In genomic region chr6:156816505-156816904, GRCh38 we compare ENCODE assay signal across 12 cellular contexts. TPM values are rescaled to one million over a fixed set of nuclear protein-coding genes. Genes with fewer than 3 reads are reported as not detected.
DNase-seq lines count a peak whose midpoint lies in the region; ATAC-seq and TF ChIP-seq lines count a peak whose summit lies in the region.
"Had no signal": no experiment of that assay in that cellular context is flagged by ENCODE, and none has a peak within 500 bp of the region (broad histone marks: within the 10 kb centered on the region; RNA-seq: fewer than 3 reads in every experiment).

No MANE protein-coding gene starts in this region.

- ATAC-seq in natural killer cell (peak; percentile 42 to 48 (median 45)), HG02623 (IDR thresholded peaks at IDR 0.05; ENCODE audit: unreplicated experiment) (no peak)

- in situ Hi-C loops in brain microvascular endothelial cell (cut with HindIII; ENCODE audit: low pct_ligation_motif_present, low sequenced_read_pairs) = no loop called here

- H3K27me3 Mint-ChIP-seq in natural killer cell (ENCODE audit: low read depth in 2 of 2) = no peaks in the 10 kb centered on the region

- H3K27ac ChIP-seq in BLaER1 treated with 17β-estradiol and CSF1 and Interleukin-3, amounts not matched to agents 10 nM and 100 nM = no peak overlapping the region
- H3K27ac ChIP-seq in brain microvascular endothelial cell = no peak overlapping the region

- H3K4me2 ChIP-seq in BLaER1 treated with 17β-estradiol and CSF1 and Interleukin-3, amounts not matched to agents 10 nM and 100 nM = peak overlapping the region in 9 of 11 experiments; percentile 6 to 43 (median 18); a peak in 8 of 22 replicates

- H3K4me3 Mint-ChIP-seq in natural killer cell = no peak overlapping the region
- H3K4me3 Mint-ChIP-seq: HFFc6 had no signal

- peaks cover 0 to 28% (median 12%) of the 10 kb centered on the region in 11 experiments; a peak in 17 of 22 replicates for H3K36me3 ChIP-seq in BLaER1 treated with 17β-estradiol and CSF1 and Interleukin-3, amounts not matched to agents 10 nM and 100 nM
- H3K36me3 ChIP-seq in brain microvascular endothelial cell (replicated peaks) = no peaks in the 10 kb centered on the region

- no peak for TF ChIP-seq CTCF in natural killer cell (IDR thresholded peaks at IDR 0.05)
- no peak for TF ChIP-seq CTCF in brain microvascular endothelial cell (IDR thresholded peaks at IDR 0.05; ENCODE audit: low read depth, low read length, missing control alignments)

- no peak overlapping the region for H3K27ac Mint-ChIP-seq in natural killer cell
- H3K27ac Mint-ChIP-seq: HFFc6 had no signal

- peaks cover 64 to 82% of the 10 kb centered on the region in 2 donors for H3K4me1 Mint-ChIP-seq in natural killer cell

- peak; percentile 21 for DNase-seq in NCI-H69 (lab: John Stamatoyannopoulos, UW)
- peak; percentile 57 for DNase-seq in foreskin melanocyte
- no peak for DNase-seq in natural killer cell
- DNase-seq in brain microvascular endothelial cell = no peak
- no peak for DNase-seq in NAMALWA (ENCODE audit: low spot score)
- DNase-seq in effector CD4-positive, alpha-beta T cell = no peak
- DNase-seq: activated CD4-positive, CD25-positive, alpha-beta regulatory T cell; HFFc6; NCI-H1930; RPMI8226 had no signal

- intact Hi-C loops in natural killer cell (cut with micrococcal nuclease) = no loop called here

- no peaks in the 10 kb centered on the region for H3K9me3 ChIP-seq in BLaER1 treated with 17β-estradiol and CSF1 and Interleukin-3, amounts not matched to agents 10 nM and 100 nM (replicated peaks in 1 of 11)

- H3K4me1 ChIP-seq in BLaER1 treated with 17β-estradiol and CSF1 and Interleukin-3, amounts not matched to agents 10 nM and 100 nM = peaks cover 10 to 30% (median 19%) of the 10 kb centered on the region in 10 experiments; a peak in 18 of 20 replicates

- no peaks in the 10 kb centered on the region for H3K36me3 Mint-ChIP-seq in natural killer cell

- no peak overlapping the region for H3K4me3 ChIP-seq in BLaER1 treated with 17β-estradiol and CSF1 and Interleukin-3, amounts not matched to agents 10 nM and 100 nM
- no peak overlapping the region for H3K4me3 ChIP-seq in brain microvascular endothelial cell (ENCODE audit: low read depth, low read length)

- H3K27me3 ChIP-seq in BLaER1 treated with 17β-estradiol and CSF1 and Interleukin-3, amounts not matched to agents 10 nM and 100 nM = no peaks in the 10 kb centered on the region
- no peaks in the 10 kb centered on the region for H3K27me3 ChIP-seq in brain microvascular endothelial cell (replicated peaks)

- H3K9ac ChIP-seq in BLaER1 treated with 17β-estradiol and CSF1 and Interleukin-3, amounts not matched to agents 10 nM and 100 nM = no peak overlapping the region

- H3K9me3 Mint-ChIP-seq in natural killer cell = no peaks in the 10 kb centered on the region
- H3K9me3 Mint-ChIP-seq: HFFc6 had no signal

- peaks cover 57 to 100% (median 98%) of the 10 kb centered on the region in 11 experiments for H4K20me1 ChIP-seq in BLaER1 treated with 17β-estradiol and CSF1 and Interleukin-3, amounts not matched to agents 10 nM and 100 nM

RNA-seq across cellular contexts. Expression of gene ARID1B, which starts 39.3 kb away (rescaled TPM):
- 100 to 1,000 TPM; 180 to 201 (median 189) TPM for total RNA-seq in natural killer cell

Comparison
In these comparisons a context has a peak if more than half of its experiments do, and no peak if none do; other contexts are left out.
1. DNase-seq: peak in NCI-H69 (single experiment) and foreskin melanocyte (single experiment); none in natural killer cell (single experiment), brain microvascular endothelial cell (single experiment), NAMALWA (single experiment) and effector CD4-positive, alpha-beta T cell (single experiment).